In genomic region chr2:42567806-42568429, GRCh38 we compare ENCODE assay signal across 8 cellular contexts. TPM values are rescaled to one million over a fixed set of nuclear protein-coding genes. Genes with fewer than 3 reads are reported as not detected.
DNase-seq lines count a peak whose midpoint lies in the region; ATAC-seq and TF ChIP-seq lines count a peak whose summit lies in the region.

No MANE protein-coding gene starts in this region.

- TF ChIP-seq CTCF in brain (conservative IDR thresholded peaks at IDR 0.05), result no peak

- peak; percentile 29 for ATAC-seq in Right ventricle myocardium inferior
- ATAC-seq in HG02759 (IDR thresholded peaks at IDR 0.05; ENCODE audit: unreplicated experiment), result peak; percentile 61
- ATAC-seq in stimulated activated naive CD8-positive, alpha-beta T cell treated with anti-CD3 and anti-CD28 coated beads, Interleukin-15, amount 100 ng/mL, for 72 hours, result peak; percentile 53

- intact Hi-C loops in Right ventricle myocardium inferior (cut with DNase I) (no loop called here), cardiac septum (cut with DNase I) (no loop called here)

- peak overlapping the region; percentile 4 to 95 (median 86) for H3K27ac Mint-ChIP-seq in brain
- H3K27ac Mint-ChIP-seq in stimulated activated naive CD8-positive, alpha-beta T cell treated with anti-CD3 and anti-CD28 coated beads, Interleukin-15, amount 100 ng/mL, for 72 hours, result peak overlapping the region; percentile 88 to 93

- peaks cover 23% of the 10 kb centered on the region for H3K4me1 Mint-ChIP-seq in brain
- peaks cover 32% of the 10 kb centered on the region for H3K4me1 Mint-ChIP-seq in stimulated activated naive CD8-positive, alpha-beta T cell treated with anti-CD3 and anti-CD28 coated beads, Interleukin-15, amount 100 ng/mL, for 72 hours

- H3K9me3 Mint-ChIP-seq in brain, result no peaks in the 10 kb centered on the region
- no peaks in the 10 kb centered on the region for H3K9me3 Mint-ChIP-seq in stimulated activated naive CD8-positive, alpha-beta T cell treated with anti-CD3 and anti-CD28 coated beads, Interleukin-15, amount 100 ng/mL, for 72 hours

- peak overlapping the region; percentile 69 to 90 (median 80) for H3K4me3 Mint-ChIP-seq in brain
- peak overlapping the region; percentile 73 to 74 for H3K4me3 Mint-ChIP-seq in stimulated activated naive CD8-positive, alpha-beta T cell treated with anti-CD3 and anti-CD28 coated beads, Interleukin-15, amount 100 ng/mL, for 72 hours

- H3K27me3 Mint-ChIP-seq in brain, result peaks cover 9% of the 10 kb centered on the region
- H3K27me3 Mint-ChIP-seq in stimulated activated naive CD8-positive, alpha-beta T cell treated with anti-CD3 and anti-CD28 coated beads, Interleukin-15, amount 100 ng/mL, for 72 hours, result no peaks in the 10 kb centered on the region

- H3K36me3 Mint-ChIP-seq in brain, result peaks cover 23% of the 10 kb centered on the region

- no peak for DNase-seq in Right ventricle myocardium inferior (ENCODE audit: missing footprints)
- DNase-seq in cardiac septum (ENCODE audit: low spot score), result no peak
- peak; percentile 42 for DNase-seq in NCI-H510A (lab: John Stamatoyannopoulos, UW)
- peak; percentile 74 for DNase-seq in left kidney (ENCODE audit: low read depth, low spot score)
- DNase-seq in stimulated activated naive CD8-positive, alpha-beta T cell treated with anti-CD3 and anti-CD28 coated beads, Interleukin-15, amount 100 ng/mL, for 72 hours, result peak; percentile 3 to 36
- DNase-seq in NCI-H774 (lab: John Stamatoyannopoulos, UW), result no peak

RNA-seq across cellular contexts. Expression of gene MTA3, which starts 0.5 kb away (rescaled TPM):
- total RNA-seq in Right ventricle myocardium inferior (19.7 TPM), cardiac septum (21.4 TPM)
- polyA plus RNA-seq in brain (ENCODE audit: insufficient read depth, low read depth, low replicate concordance), result 26.9 TPM

Comparison
In these comparisons a context has a peak if more than half of its experiments do, and no peak if none do; other contexts are left out.
1. DNase-seq: peak in NCI-H510A (single experiment), left kidney (single experiment) and stimulated activated naive CD8-positive, alpha-beta T cell treated with anti-CD3 and anti-CD28 coated beads, Interleukin-15, amount 100 ng/mL, for 72 hours (2 of 2); none in Right ventricle myocardium inferior (single experiment), cardiac septum (single experiment) and NCI-H774 (single experiment).
2. Peak in every context shown above with its lines, with median percentiles within 50 percentile points of each other: ATAC-seq.